In genomic region chr20:62386383-62387218, GRCh38 we compare ENCODE assay signal across 1 cellular context.
A peak's percentile ranks its signal among the peaks of the same experiment; 100 is the strongest.
TF ChIP-seq lines count a peak whose summit lies in the region.

Gene RPS21 (plus strand): TSS chr20:62387103. CDS start chr20:62387339, 236 bp downstream.

TF ChIP-seq in HepG2, 621 proteins besides CTCF, POLR2A, EP300 and RAD21 (continued from another document and continues in another):
- TF ChIP-seq ZUFSP (CRISPR knock-in tag; IDR thresholded peaks at IDR 0.05; ENCODE audit: borderline replicate concordance) = no peak
- TF ChIP-seq ZNF350 (CRISPR knock-in tag; IDR thresholded peaks at IDR 0.05; ENCODE audit: borderline replicate concordance, low read depth) = peak; percentile 96
- TF ChIP-seq REL (CRISPR knock-in tag; conservative IDR thresholded peaks at IDR 0.05) = peak; percentile 69; the same call in 1 of the 2 replicates
- peak; percentile 76; the same call in 1 of the 2 replicates for TF ChIP-seq ZSCAN22 (CRISPR knock-in tag; IDR thresholded peaks at IDR 0.05)
- TF ChIP-seq POGZ (CRISPR knock-in tag; IDR thresholded peaks at IDR 0.05) = peak; percentile 84
- TF ChIP-seq SOX13 (IDR thresholded peaks at IDR 0.05) = peak; percentile 30; the same call in 1 of the 2 replicates
- TF ChIP-seq SOX13 (CRISPR knock-in tag; conservative IDR thresholded peaks at IDR 0.05 in 1 of 2, IDR thresholded peaks at IDR 0.05 in 1 of 2) = peak in 1 of 2 experiments; percentile 39; a peak in 1 of 4 replicates
- TF ChIP-seq KAT8 (CRISPR knock-in tag; IDR thresholded peaks at IDR 0.05) = peak; percentile 98
- TF ChIP-seq ZKSCAN1 (IDR thresholded peaks at IDR 0.05; ENCODE audit: low read length) = no peak
- TF ChIP-seq, protein P1, sequence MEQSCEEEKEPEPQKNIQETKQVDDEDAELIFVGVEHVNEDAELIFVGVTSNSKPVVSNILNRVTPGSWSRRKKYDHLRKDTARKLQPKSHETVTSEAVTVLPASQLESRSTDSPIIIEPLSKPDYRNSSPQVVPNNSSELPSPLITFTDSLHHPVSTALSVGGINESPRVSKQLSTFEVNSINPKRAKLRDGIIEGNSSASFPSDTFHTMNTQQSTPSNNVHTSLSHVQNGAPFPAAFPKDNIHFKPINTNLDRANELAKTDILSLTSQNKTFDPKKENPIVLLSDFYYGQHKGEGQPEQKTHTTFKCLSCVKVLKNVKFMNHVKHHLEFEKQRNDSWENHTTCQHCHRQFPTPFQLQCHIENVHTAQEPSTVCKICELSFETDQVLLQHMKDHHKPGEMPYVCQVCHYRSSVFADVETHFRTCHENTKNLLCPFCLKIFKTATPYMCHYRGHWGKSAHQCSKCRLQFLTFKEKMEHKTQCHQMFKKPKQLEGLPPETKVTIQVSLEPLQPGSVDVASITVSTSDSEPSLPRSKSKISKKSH (CRISPR knock-in tag; IDR thresholded peaks at IDR 0.05; ENCODE audit: borderline replicate concordance) = peak; percentile 60; the same call in 1 of the 2 replicates
- peak; percentile 79 for TF ChIP-seq TBX2 (CRISPR knock-in tag; IDR thresholded peaks at IDR 0.05; ENCODE audit: borderline replicate concordance)
- 0 out of 2 replicates have a peak, but pooled peaks have one; percentile 27 for TF ChIP-seq ZNF660 (CRISPR knock-in tag; IDR thresholded peaks at IDR 0.05; ENCODE audit: borderline replicate concordance, low read depth)
- TF ChIP-seq, protein P2, sequence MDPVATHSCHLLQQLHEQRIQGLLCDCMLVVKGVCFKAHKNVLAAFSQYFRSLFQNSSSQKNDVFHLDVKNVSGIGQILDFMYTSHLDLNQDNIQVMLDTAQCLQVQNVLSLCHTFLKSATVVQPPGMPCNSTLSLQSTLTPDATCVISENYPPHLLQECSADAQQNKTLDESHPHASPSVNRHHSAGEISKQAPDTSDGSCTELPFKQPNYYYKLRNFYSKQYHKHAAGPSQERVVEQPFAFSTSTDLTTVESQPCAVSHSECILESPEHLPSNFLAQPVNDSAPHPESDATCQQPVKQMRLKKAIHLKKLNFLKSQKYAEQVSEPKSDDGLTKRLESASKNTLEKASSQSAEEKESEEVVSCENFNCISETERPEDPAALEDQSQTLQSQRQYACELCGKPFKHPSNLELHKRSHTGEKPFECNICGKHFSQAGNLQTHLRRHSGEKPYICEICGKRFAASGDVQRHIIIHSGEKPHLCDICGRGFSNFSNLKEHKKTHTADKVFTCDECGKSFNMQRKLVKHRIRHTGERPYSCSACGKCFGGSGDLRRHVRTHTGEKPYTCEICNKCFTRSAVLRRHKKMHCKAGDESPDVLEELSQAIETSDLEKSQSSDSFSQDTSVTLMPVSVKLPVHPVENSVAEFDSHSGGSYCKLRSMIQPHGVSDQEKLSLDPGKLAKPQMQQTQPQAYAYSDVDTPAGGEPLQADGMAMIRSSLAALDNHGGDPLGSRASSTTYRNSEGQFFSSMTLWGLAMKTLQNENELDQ (CRISPR knock-in tag; IDR thresholded peaks at IDR 0.05; ENCODE audit: borderline replicate concordance) = peak; percentile 64; the same call in 1 of the 2 replicates
- no peak; the same call in 1 of the 2 replicates for TF ChIP-seq ZBTB3 (CRISPR knock-in tag; IDR thresholded peaks at IDR 0.05; ENCODE audit: borderline replicate concordance, low read depth)
- peak; percentile 63 for TF ChIP-seq ZNF883 (CRISPR knock-in tag; IDR thresholded peaks at IDR 0.05; ENCODE audit: not compliant biosample characterization)
- no peak; the same call in 1 of the 2 replicates for TF ChIP-seq ZNF547 (CRISPR knock-in tag; IDR thresholded peaks at IDR 0.05)
- TF ChIP-seq ZNF530 (CRISPR knock-in tag; IDR thresholded peaks at IDR 0.05; ENCODE audit: low read depth) = no peak
- no peak for TF ChIP-seq THYN1 (CRISPR knock-in tag; IDR thresholded peaks at IDR 0.05; ENCODE audit: borderline replicate concordance, low read depth)
- TF ChIP-seq IRF1 (CRISPR knock-in tag; IDR thresholded peaks at IDR 0.05; ENCODE audit: low read depth) = peak; percentile 89; the same call in 1 of the 2 replicates
- no peak for TF ChIP-seq ZNF121 (CRISPR knock-in tag; IDR thresholded peaks at IDR 0.05)
- no peak; the same call in 1 of the 2 replicates for TF ChIP-seq NR2F2 (IDR thresholded peaks at IDR 0.05; ENCODE audit: borderline replicate concordance, low read depth)
- TF ChIP-seq BORCS8-MEF2B (CRISPR knock-in tag; IDR thresholded peaks at IDR 0.05) = peak; percentile 91
- TF ChIP-seq ARHGAP35 (CRISPR knock-in tag; IDR thresholded peaks at IDR 0.05; ENCODE audit: borderline replicate concordance) = peak; percentile 97
- no peak for TF ChIP-seq MEF2D (CRISPR knock-in tag; IDR thresholded peaks at IDR 0.05)
- peak; percentile 96 for TF ChIP-seq GMEB1 (CRISPR knock-in tag; IDR thresholded peaks at IDR 0.05; ENCODE audit: borderline replicate concordance)
- peak; percentile 63 for TF ChIP-seq ARNT2 (CRISPR knock-in tag; IDR thresholded peaks at IDR 0.05; ENCODE audit: low read depth)
- TF ChIP-seq FLYWCH1 (CRISPR knock-in tag; IDR thresholded peaks at IDR 0.05) = no peak
- TF ChIP-seq, protein P3, sequence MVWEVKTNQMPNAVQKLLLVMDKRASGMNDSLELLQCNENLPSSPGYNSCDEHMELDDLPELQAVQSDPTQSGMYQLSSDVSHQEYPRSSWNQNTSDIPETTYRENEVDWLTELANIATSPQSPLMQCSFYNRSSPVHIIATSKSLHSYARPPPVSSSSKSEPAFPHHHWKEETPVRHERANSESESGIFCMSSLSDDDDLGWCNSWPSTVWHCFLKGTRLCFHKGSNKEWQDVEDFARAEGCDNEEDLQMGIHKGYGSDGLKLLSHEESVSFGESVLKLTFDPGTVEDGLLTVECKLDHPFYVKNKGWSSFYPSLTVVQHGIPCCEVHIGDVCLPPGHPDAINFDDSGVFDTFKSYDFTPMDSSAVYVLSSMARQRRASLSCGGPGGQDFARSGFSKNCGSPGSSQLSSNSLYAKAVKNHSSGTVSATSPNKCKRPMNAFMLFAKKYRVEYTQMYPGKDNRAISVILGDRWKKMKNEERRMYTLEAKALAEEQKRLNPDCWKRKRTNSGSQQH (CRISPR knock-in tag; IDR thresholded peaks at IDR 0.05; ENCODE audit: low read depth) = peak; percentile 47; the same call in 1 of the 2 replicates
- TF ChIP-seq, protein P4, sequence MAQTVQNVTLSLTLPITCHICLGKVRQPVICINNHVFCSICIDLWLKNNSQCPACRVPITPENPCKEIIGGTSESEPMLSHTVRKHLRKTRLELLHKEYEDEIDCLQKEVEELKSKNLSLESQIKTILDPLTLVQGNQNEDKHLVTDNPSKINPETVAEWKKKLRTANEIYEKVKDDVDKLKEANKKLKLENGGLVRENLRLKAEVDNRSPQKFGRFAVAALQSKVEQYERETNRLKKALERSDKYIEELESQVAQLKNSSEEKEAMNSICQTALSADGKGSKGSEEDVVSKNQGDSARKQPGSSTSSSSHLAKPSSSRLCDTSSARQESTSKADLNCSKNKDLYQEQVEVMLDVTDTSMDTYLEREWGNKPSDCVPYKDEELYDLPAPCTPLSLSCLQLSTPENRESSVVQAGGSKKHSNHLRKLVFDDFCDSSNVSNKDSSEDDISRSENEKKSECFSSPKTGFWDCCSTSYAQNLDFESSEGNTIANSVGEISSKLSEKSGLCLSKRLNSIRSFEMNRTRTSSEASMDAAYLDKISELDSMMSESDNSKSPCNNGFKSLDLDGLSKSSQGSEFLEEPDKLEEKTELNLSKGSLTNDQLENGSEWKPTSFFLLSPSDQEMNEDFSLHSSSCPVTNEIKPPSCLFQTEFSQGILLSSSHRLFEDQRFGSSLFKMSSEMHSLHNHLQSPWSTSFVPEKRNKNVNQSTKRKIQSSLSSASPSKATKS (CRISPR knock-in tag; IDR thresholded peaks at IDR 0.05) = no peak
- TF ChIP-seq GTF3A (CRISPR knock-in tag; conservative IDR thresholded peaks at IDR 0.05) = peak; percentile 44; the same call in 1 of the 2 replicates
- no peak; the same call in 1 of the 2 replicates for TF ChIP-seq NFATC3 (CRISPR knock-in tag; IDR thresholded peaks at IDR 0.05)
- TF ChIP-seq ZNF670 (CRISPR knock-in tag; IDR thresholded peaks at IDR 0.05; ENCODE audit: borderline replicate concordance) = no peak; the same call in 1 of the 2 replicates
- TF ChIP-seq TBP (CRISPR knock-in tag; IDR thresholded peaks at IDR 0.05) = peak; percentile 61; the same call in 1 of the 2 replicates
- TF ChIP-seq, protein P5, sequence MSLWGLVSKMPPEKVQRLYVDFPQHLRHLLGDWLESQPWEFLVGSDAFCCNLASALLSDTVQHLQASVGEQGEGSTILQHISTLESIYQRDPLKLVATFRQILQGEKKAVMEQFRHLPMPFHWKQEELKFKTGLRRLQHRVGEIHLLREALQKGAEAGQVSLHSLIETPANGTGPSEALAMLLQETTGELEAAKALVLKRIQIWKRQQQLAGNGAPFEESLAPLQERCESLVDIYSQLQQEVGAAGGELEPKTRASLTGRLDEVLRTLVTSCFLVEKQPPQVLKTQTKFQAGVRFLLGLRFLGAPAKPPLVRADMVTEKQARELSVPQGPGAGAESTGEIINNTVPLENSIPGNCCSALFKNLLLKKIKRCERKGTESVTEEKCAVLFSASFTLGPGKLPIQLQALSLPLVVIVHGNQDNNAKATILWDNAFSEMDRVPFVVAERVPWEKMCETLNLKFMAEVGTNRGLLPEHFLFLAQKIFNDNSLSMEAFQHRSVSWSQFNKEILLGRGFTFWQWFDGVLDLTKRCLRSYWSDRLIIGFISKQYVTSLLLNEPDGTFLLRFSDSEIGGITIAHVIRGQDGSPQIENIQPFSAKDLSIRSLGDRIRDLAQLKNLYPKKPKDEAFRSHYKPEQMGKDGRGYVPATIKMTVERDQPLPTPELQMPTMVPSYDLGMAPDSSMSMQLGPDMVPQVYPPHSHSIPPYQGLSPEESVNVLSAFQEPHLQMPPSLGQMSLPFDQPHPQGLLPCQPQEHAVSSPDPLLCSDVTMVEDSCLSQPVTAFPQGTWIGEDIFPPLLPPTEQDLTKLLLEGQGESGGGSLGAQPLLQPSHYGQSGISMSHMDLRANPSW (CRISPR knock-in tag; IDR thresholded peaks at IDR 0.05; ENCODE audit: borderline replicate concordance) = peak; percentile 88; the same call in 1 of the 2 replicates
- peak; percentile 39; the same call in 1 of the 2 replicates for TF ChIP-seq ZNF101 (CRISPR knock-in tag; IDR thresholded peaks at IDR 0.05; ENCODE audit: borderline replicate concordance, low read depth)
- TF ChIP-seq SIX1 (CRISPR knock-in tag; IDR thresholded peaks at IDR 0.05; ENCODE audit: borderline replicate concordance) = no peak
- no peak for TF ChIP-seq ZNF354B (CRISPR knock-in tag; IDR thresholded peaks at IDR 0.05)
- 0 out of 2 replicates have a peak, but pooled peaks have one; percentile 49 for TF ChIP-seq ZNF333 (CRISPR knock-in tag; IDR thresholded peaks at IDR 0.05; ENCODE audit: borderline replicate concordance)
- TF ChIP-seq ZFP1 (CRISPR knock-in tag; IDR thresholded peaks at IDR 0.05) = peak; percentile 64; the same call in 1 of the 2 replicates
- peak; percentile 85 for TF ChIP-seq RBM39 (IDR thresholded peaks at IDR 0.05; ENCODE audit: low read depth, low read length, poor library complexity, severe bottlenecking)
- TF ChIP-seq MTA1 (CRISPR knock-in tag; IDR thresholded peaks at IDR 0.05; ENCODE audit: borderline replicate concordance) = peak; percentile 94
- peak; percentile 95 for TF ChIP-seq RFXANK (CRISPR knock-in tag; IDR thresholded peaks at IDR 0.05)
- peak; percentile 96 for TF ChIP-seq TAF1 (CRISPR knock-in tag; IDR thresholded peaks at IDR 0.05)
- TF ChIP-seq HOXA7 (CRISPR knock-in tag; IDR thresholded peaks at IDR 0.05) = peak; percentile 60; the same call in 1 of the 2 replicates
- TF ChIP-seq ZMYM3 (CRISPR knock-in tag; IDR thresholded peaks at IDR 0.05) = no peak
- TF ChIP-seq TAF15 (IDR thresholded peaks at IDR 0.05; ENCODE audit: low read depth, low read length, poor library complexity, severe bottlenecking) = peak; percentile 93
- peak; percentile 61; the same call in 1 of the 2 replicates for TF ChIP-seq IRX3 (CRISPR knock-in tag; IDR thresholded peaks at IDR 0.05; ENCODE audit: borderline replicate concordance, low read depth)
- TF ChIP-seq NFKBIZ (CRISPR knock-in tag; IDR thresholded peaks at IDR 0.05) = peak; percentile 85; the same call in 1 of the 2 replicates
- no peak for TF ChIP-seq MLLT10 (CRISPR knock-in tag; IDR thresholded peaks at IDR 0.05)
- TF ChIP-seq, protein P6, sequence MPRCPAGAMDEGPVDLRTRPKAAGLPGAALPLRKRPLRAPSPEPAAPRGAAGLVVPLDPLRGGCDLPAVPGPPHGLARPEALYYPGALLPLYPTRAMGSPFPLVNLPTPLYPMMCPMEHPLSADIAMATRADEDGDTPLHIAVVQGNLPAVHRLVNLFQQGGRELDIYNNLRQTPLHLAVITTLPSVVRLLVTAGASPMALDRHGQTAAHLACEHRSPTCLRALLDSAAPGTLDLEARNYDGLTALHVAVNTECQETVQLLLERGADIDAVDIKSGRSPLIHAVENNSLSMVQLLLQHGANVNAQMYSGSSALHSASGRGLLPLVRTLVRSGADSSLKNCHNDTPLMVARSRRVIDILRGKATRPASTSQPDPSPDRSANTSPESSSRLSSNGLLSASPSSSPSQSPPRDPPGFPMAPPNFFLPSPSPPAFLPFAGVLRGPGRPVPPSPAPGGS (CRISPR knock-in tag; IDR thresholded peaks at IDR 0.05) = 0 out of 2 replicates have a peak, but pooled peaks have one; percentile 31
